Comparison of ENCODE assay signal across 9 cellular contexts in genomic region chr17:48593126-48593829, GRCh38. TPM values are rescaled to one million over a fixed set of nuclear protein-coding genes. Genes with fewer than 3 reads are reported as not detected.
DNase-seq lines count a peak whose midpoint lies in the region; ATAC-seq, FAIRE-seq and TF ChIP-seq lines count a peak whose summit lies in the region.
"Had no signal": no experiment of that assay in that cellular context is flagged by ENCODE, and none has a peak within 500 bp of the region (broad histone marks: within the 10 kb centered on the region; RNA-seq: fewer than 3 reads in every experiment).

TSS of gene HOXB5 (minus strand) at chr17:48593779. CDS start at chr17:48593682, 97 bp downstream.

- no peak within 1 kb of the TSS for H3K27ac ChIP-seq in CD4-positive, CD25-positive, alpha-beta regulatory T cell (ENCODE audit: insufficient read depth, low read length, poor library complexity, severe bottlenecking)
- H3K27ac ChIP-seq in K562 (ENCODE audit: extremely low read depth, low read depth, low read length) = no peak within 1 kb of the TSS
- peak within 1 kb of the TSS; percentile 57 to 87 for H3K27ac ChIP-seq in mucosa of rectum (ENCODE audit: low read depth in 2 of 2, low read length in 2 of 2)

- DNase-seq in CD4-positive, CD25-positive, alpha-beta regulatory T cell = peak in 1 of 3 donors; percentile 33
- peak; percentile 47 for DNase-seq in KBM-7
- DNase-seq in K562 (ENCODE audit: extremely low read depth in 1 of 4, low spot score in 3 of 4) = no peak
- DNase-seq in T1000 (lab: John Stamatoyannopoulos, UW) = no peak
- DNase-seq in 8988T = no peak

- no peaks in the 10 kb centered on the region for H3K36me3 ChIP-seq in CD4-positive, CD25-positive, alpha-beta regulatory T cell (ENCODE audit: control insufficient read depth, insufficient read depth, low read length)
- no peaks in the 10 kb centered on the region; the same call in 2 of the 3 replicates for H3K36me3 ChIP-seq in K562 (ENCODE audit: control insufficient read depth, insufficient read depth, low read length)
- H3K36me3 ChIP-seq in mucosa of rectum (ENCODE audit: control insufficient read depth in 2 of 2, insufficient read depth in 2 of 2, low read length in 2 of 2) = peaks cover 23 to 29% of the 10 kb centered on the region in 2 donors

- H3K27me3 ChIP-seq in CD4-positive, CD25-positive, alpha-beta regulatory T cell (ENCODE audit: control insufficient read depth, insufficient read depth, low read length) = peaks cover 39% of the 10 kb centered on the region
- H3K27me3 ChIP-seq in K562 (ENCODE audit: control insufficient read depth in 2 of 2, insufficient read depth in 2 of 2, low read length in 2 of 2) (no peaks in the 10 kb centered on the region), mucosa of rectum (ENCODE audit: control insufficient read depth in 2 of 2, insufficient read depth in 2 of 2, low read length in 2 of 2) (peaks cover 0 to 2% of the 10 kb centered on the region in 2 donors)

- H4K20me1 ChIP-seq in K562 (replicated peaks; ENCODE audit: control insufficient read depth, insufficient read depth, low read length) = no peaks in the 10 kb centered on the region

- TF ChIP-seq CTCF in K562 (IDR thresholded peaks at IDR 0.05 in 2 of 3, conservative IDR thresholded peaks at IDR 0.05 in 1 of 3; ENCODE audit: insufficient read depth in 2 of 3, low read depth in 1 of 3, low read length in 3 of 3) = no peak

- no peaks in the 10 kb centered on the region for H3K9me3 Mint-ChIP-seq in CD4-positive, CD25-positive, alpha-beta regulatory T cell

- in situ Hi-C loops in KBM-7 (cut with MboI; ENCODE audit: low pct_unique_long_range_greater_than_20kb, low sequenced_read_pairs) = no loop called here
- in situ Hi-C loops in K562 (cut with MboI) = loop anchor here (5.0 kb wide), 1 partner anchor 256 kb away; no protein-coding TSS in a partner anchor

- H3K27ac Mint-ChIP-seq in CD4-positive, CD25-positive, alpha-beta regulatory T cell = no peak within 1 kb of the TSS

- peak within 1 kb of the TSS; percentile 80 to 91 (median 84) for H3K4me3 Mint-ChIP-seq in CD4-positive, CD25-positive, alpha-beta regulatory T cell

- no peaks in the 10 kb centered on the region for H3K36me3 Mint-ChIP-seq in CD4-positive, CD25-positive, alpha-beta regulatory T cell

- TF ChIP-seq RAD21 in K562 (CRISPR knock-in tag; conservative IDR thresholded peaks at IDR 0.05 in 1 of 2, IDR thresholded peaks at IDR 0.05 in 1 of 2) = no peak

- no TSS peak for BruUV-seq in K562 (replicated peaks; lab: Mats Ljungman, UMichigan)

- TF ChIP-seq POLR2A in K562 (conservative IDR thresholded peaks at IDR 0.05) = no peak

- 82% methylated on average over 35 of the region's 50 CpGs for WGBS in K562 (ENCODE audit: insufficient coverage, low coverage, missing lambda C conversion rate)

- FAIRE-seq in K562 (lab: Jason Lieb, UNC) = no peak
- FAIRE-seq: colon had no signal

- no peaks in the 10 kb centered on the region for H3K9me1 ChIP-seq in K562 (ENCODE audit: control insufficient read depth, insufficient read depth, low read length)

- peaks cover 8 to 48% (median 33%) of the 10 kb centered on the region in 4 donors for H3K4me1 Mint-ChIP-seq in CD4-positive, CD25-positive, alpha-beta regulatory T cell

- POLR2A ChIA-PET in K562 (lab: Yijun Ruan, JAX) = interaction anchor here (0.5 to 3.7 kb wide), 7 partner anchors 8 to 431 kb away, joined by 3 to 12 read pairs (median 4); no protein-coding TSS in a partner anchor

- H2AFZ ChIP-seq in K562 (ENCODE audit: low read depth, low read length) = peak within 1 kb of the TSS; percentile 85

- H3K27me3 Mint-ChIP-seq in CD4-positive, CD25-positive, alpha-beta regulatory T cell = peaks cover 88% of the 10 kb centered on the region

- H3K4me2 ChIP-seq in K562 (ENCODE audit: insufficient read depth, low read length) = peak within 1 kb of the TSS; percentile 29

- no peak for TF ChIP-seq EP300 in K562 (IDR thresholded peaks at IDR 0.05; ENCODE audit: low read length)

- no peaks in the 10 kb centered on the region for H3K79me2 ChIP-seq in K562 (ENCODE audit: control insufficient read depth, insufficient read depth, low read length)

- no peaks in the 10 kb centered on the region for H3K9me3 ChIP-seq in CD4-positive, CD25-positive, alpha-beta regulatory T cell (ENCODE audit: control insufficient read depth in 2 of 2, low read length in 2 of 2)
- H3K9me3 ChIP-seq in K562 (replicated peaks; ENCODE audit: control insufficient read depth, insufficient read depth, low read depth, low read length) = no peaks in the 10 kb centered on the region
- H3K9me3 ChIP-seq in mucosa of rectum (ENCODE audit: control insufficient read depth in 2 of 2, low read length in 2 of 2) = no peaks in the 10 kb centered on the region

- CTCF ChIA-PET in K562 (lab: Yijun Ruan, JAX; ENCODE audit: low intra/inter-chr PET ratio) = interaction anchor here (0.6 to 2.8 kb wide), 12 partner anchors 25 to 378 kb away, joined by 3 to 19 read pairs (median 4); no protein-coding TSS in a partner anchor

- H3K4me3 ChIP-seq in CD4-positive, CD25-positive, alpha-beta regulatory T cell (ENCODE audit: low read depth, low read length) = peak within 1 kb of the TSS; percentile 70
- no peak within 1 kb of the TSS for H3K4me3 ChIP-seq in K562
- H3K4me3 ChIP-seq in mucosa of rectum (ENCODE audit: low read length in 2 of 2) = peak within 1 kb of the TSS; percentile 53 to 69

- H3K4me1 ChIP-seq in CD4-positive, CD25-positive, alpha-beta regulatory T cell (ENCODE audit: control insufficient read depth, insufficient read depth, low read length, poor library complexity, severe bottlenecking) = peaks cover 42% of the 10 kb centered on the region
- H3K4me1 ChIP-seq in K562 (replicated peaks in 1 of 2; ENCODE audit: control insufficient read depth in 2 of 2, insufficient read depth in 2 of 2, low read length in 2 of 2) (peaks cover 9 to 42% of the 10 kb centered on the region in 2 experiments; a peak in 3 of 5 replicates), mucosa of rectum (ENCODE audit: control insufficient read depth in 2 of 2, insufficient read depth in 2 of 2, low read length in 2 of 2) (peaks cover 30 to 33% of the 10 kb centered on the region in 2 donors)

- H3K9ac ChIP-seq in K562 (ENCODE audit: insufficient read depth in 1 of 2, low read depth in 2 of 2, low read length in 2 of 2) (no peak within 1 kb of the TSS; a peak in 1 of 4 replicates), mucosa of rectum (ENCODE audit: low read depth in 1 of 2, low read length in 2 of 2) (peak within 1 kb of the TSS; percentile 35 to 57)

- intact Hi-C loops in K562 (cut with micrococcal nuclease) = no loop called here

- ATAC-seq in CD4-positive, CD25-positive, alpha-beta regulatory T cell (ENCODE audit: low read depth in 2 of 2) = peak in 1 of 2 donors; percentile 17
- ATAC-seq in K562 (no peak), HG02642 (IDR thresholded peaks at IDR 0.05; ENCODE audit: poor library complexity, unreplicated experiment) (no peak), GM21381 (IDR thresholded peaks at IDR 0.05; ENCODE audit: unreplicated experiment) (no peak)

TF ChIP-seq in K562, 482 proteins besides CTCF, POLR2A, EP300 and RAD21 (continues in another document):
- TF ChIP-seq ZFP91 (CRISPR knock-in tag; IDR thresholded peaks at IDR 0.05) (no peak), NELFE (IDR thresholded peaks at IDR 0.05; ENCODE audit: insufficient read depth, insufficient read length) (no peak), BACH1 (tag; IDR thresholded peaks at IDR 0.05) (no peak), FIP1L1 (IDR thresholded peaks at IDR 0.05; ENCODE audit: low read depth, low read length, poor library complexity, severe bottlenecking) (no peak), ZNF217 (CRISPR knock-in tag; IDR thresholded peaks at IDR 0.05) (no peak), RBM17 (IDR thresholded peaks at IDR 0.05; ENCODE audit: borderline replicate concordance, low read depth, low read length) (no peak), FOXK2 (conservative IDR thresholded peaks at IDR 0.05 in 1 of 2, IDR thresholded peaks at IDR 0.05 in 1 of 2; ENCODE audit: low read depth in 2 of 2) (no peak), POLR2G (IDR thresholded peaks at IDR 0.05; ENCODE audit: low read depth, low read length) (peak; percentile 46; the same call in 1 of the 2 replicates), ETS2 (tag; IDR thresholded peaks at IDR 0.05; ENCODE audit: borderline replicate concordance, poor library complexity, severe bottlenecking) (no peak), ADNP (tag; IDR thresholded peaks at IDR 0.05) (no peak), WHSC1 (IDR thresholded peaks at IDR 0.05; ENCODE audit: low read length) (no peak)

RNA-seq across cellular contexts. Expression of gene HOXB5, which starts in this region (rescaled TPM):
- not detected for total RNA-seq in CD4-positive, CD25-positive, alpha-beta regulatory T cell
- polyA plus RNA-seq in CD4-positive, CD25-positive, alpha-beta regulatory T cell = not detected
- 4.9 and 5.1 TPM in 2 replicates for total RNA-seq in K562 (2011; cell fraction: chromatin; rRNA removed; ENCODE audit: low replicate concordance)
- total RNA-seq in K562 (2011; cell fraction: nucleolus; rRNA removed) = 1.8 and 2.0 TPM in 2 replicates
- 2.4 and 3.7 TPM in 2 replicates for total RNA-seq in K562 (2011; cell fraction: nucleoplasm; rRNA removed)
- total RNA-seq in K562 (2014; rRNA removed) (0.27 and 0.57 TPM in 2 replicates), K562 (2014; rRNA removed; fragmentation: Illumina TruSeq; extraction: Trizol) (0.38 and 0.65 TPM in 2 replicates), K562 (2015; rRNA removed; fragmentation: Illumina TruSeq; extraction: Trizol) (0.75 and 0.80 TPM in 2 replicates), K562 (2021) (2.4 and 2.6 TPM in 2 replicates)
- polyA plus RNA-seq in K562 (2011; rRNA removed) (0.36 and 0.87 TPM in 2 replicates), K562 (2014; fragmentation: Illumina TruSeq; extraction: Trizol) (1.4 and 1.5 TPM in 2 replicates), K562 (2014; fragmentation: Nextera tagmentation; extraction: Ambion mirVana) (under 1 TPM; 0.24 to 0.25 TPM), K562 (2014; rRNA removed) (2.7 and 3.2 TPM in 2 replicates)
- 0.36 and 0.52 TPM in 2 replicates for polyA plus RNA-seq in K562 (2011; cell fraction: cytosol; rRNA removed)
- 3.7 TPM in 2 replicates for polyA plus RNA-seq in K562 (2011; cell fraction: nucleus; rRNA removed)
- polyA plus RNA-seq in K562 (2012) = 2.9 and 6.4 TPM in 2 replicates
- polyA minus RNA-seq in K562 (2011; rRNA and poly(A)+ RNA removed) = 0.11 and 0.15 TPM in 2 replicates
- polyA minus RNA-seq in K562 (2011; cell fraction: cytosol; rRNA and poly(A)+ RNA removed) = 0.38 and 0.82 TPM in 2 replicates
- 0.54 and 1.1 TPM in 2 replicates for polyA minus RNA-seq in K562 (2011; cell fraction: nucleus; rRNA and poly(A)+ RNA removed)

Comparison
In these comparisons a context has a peak if more than half of its experiments do, and no peak if none do; other contexts are left out.
1. H3K27ac ChIP-seq: peak in mucosa of rectum (2 of 2); none in CD4-positive, CD25-positive, alpha-beta regulatory T cell (single experiment) and K562 (single experiment).
2. H3K9ac ChIP-seq: peak in mucosa of rectum (2 of 2); none in K562 (0 of 2).